Comparison of ENCODE assay signal across 15 cellular contexts in genomic region chr12:116483959-116484699, GRCh38.
DNase-seq lines count a peak whose midpoint lies in the region; ATAC-seq, FAIRE-seq and TF ChIP-seq lines count a peak whose summit lies in the region.
"Had no signal": no experiment of that assay in that cellular context is flagged by ENCODE, and none has a peak within 500 bp of the region (broad histone marks: within the 10 kb centered on the region; RNA-seq: fewer than 3 reads in every experiment).

No MANE protein-coding gene starts in this region.

- H4K20me1 ChIP-seq in K562 (replicated peaks; ENCODE audit: control insufficient read depth, insufficient read depth, low read length) = no peaks in the 10 kb centered on the region
- H4K20me1 ChIP-seq: BLaER1 had no signal

- H3K9ac ChIP-seq in K562 (ENCODE audit: insufficient read depth in 1 of 2, low read depth in 2 of 2, low read length in 2 of 2) = no peak overlapping the region
- H3K9ac ChIP-seq: BLaER1 had no signal

- H3K4me1 ChIP-seq in heart right ventricle (peaks cover 0 to 9% (median 0%) of the 10 kb centered on the region in 9 donors), K562 (replicated peaks in 1 of 2; ENCODE audit: control insufficient read depth in 2 of 2, insufficient read depth in 2 of 2, low read length in 2 of 2) (peaks cover 0 to 7% of the 10 kb centered on the region in 2 experiments; a peak in 1 of 5 replicates)
- H3K4me1 ChIP-seq: BLaER1 had no signal

- peaks cover 17% of the 10 kb centered on the region for H3K9me3 Mint-ChIP-seq in nephron
- H3K9me3 Mint-ChIP-seq in naive thymus-derived CD8-positive, alpha-beta T cell = peaks cover 0 to 21% (median 12%) of the 10 kb centered on the region in 9 donors

- intact Hi-C loops in left ventricle myocardium superior (cut with micrococcal nuclease) = no loop called here
- intact Hi-C loops in heart right ventricle (cut with DNase I) = no loop called here
- intact Hi-C loops in K562 (cut with micrococcal nuclease) = no loop called here

- TF ChIP-seq EP300 in K562 (IDR thresholded peaks at IDR 0.05; ENCODE audit: low read length) = no peak

- no peak for FAIRE-seq in K562 (lab: Jason Lieb, UNC)
- FAIRE-seq: RCC 7860 had no signal

- H3K27ac Mint-ChIP-seq in nephron = peak overlapping the region in 2 of 3 experiments; percentile 9 to 45
- H3K27ac Mint-ChIP-seq in naive thymus-derived CD8-positive, alpha-beta T cell = no peak overlapping the region
- H3K27ac Mint-ChIP-seq: CD8-positive, alpha-beta memory T cell; GM23338 had no signal

- BruUV-seq in K562 (replicated peaks; lab: Mats Ljungman, UMichigan) = no TSS peak

- TF ChIP-seq CTCF in heart right ventricle (IDR thresholded peaks at IDR 0.05) = no peak
- TF ChIP-seq CTCF in K562 (IDR thresholded peaks at IDR 0.05 in 2 of 3, conservative IDR thresholded peaks at IDR 0.05 in 1 of 3; ENCODE audit: insufficient read depth in 2 of 3, low read depth in 1 of 3, low read length in 3 of 3) = no peak
- no peak for TF ChIP-seq CTCF in nephron (IDR thresholded peaks at IDR 0.05; ENCODE audit: unreplicated experiment in 3 of 3)

- H3K27me3 ChIP-seq in heart right ventricle (peaks cover 0 to 17% (median 0%) of the 10 kb centered on the region in 7 donors), K562 (ENCODE audit: control insufficient read depth in 2 of 2, insufficient read depth in 2 of 2, low read length in 2 of 2) (no peaks in the 10 kb centered on the region)
- H3K27me3 ChIP-seq: BLaER1 had no signal

- peak; percentile 57 for ATAC-seq in left ventricle myocardium superior
- no peak for ATAC-seq in heart right ventricle
- ATAC-seq in K562 = no peak
- no peak for ATAC-seq in naive thymus-derived CD8-positive, alpha-beta T cell
- no peak for ATAC-seq in GM19467 (IDR thresholded peaks at IDR 0.05; ENCODE audit: unreplicated experiment)
- ATAC-seq in HG03159 (IDR thresholded peaks at IDR 0.05; ENCODE audit: unreplicated experiment) = no peak
- ATAC-seq: GM23338 had no signal

- H3K9me1 ChIP-seq in K562 (ENCODE audit: control insufficient read depth, insufficient read depth, low read length) = no peaks in the 10 kb centered on the region

- H2AFZ ChIP-seq in K562 (ENCODE audit: low read depth, low read length) = no peak overlapping the region
- H2AFZ ChIP-seq: GM23338 had no signal

- CTCF ChIA-PET in K562 (lab: Yijun Ruan, JAX; ENCODE audit: low intra/inter-chr PET ratio) = no interaction called here

- H3K4me3 ChIP-seq in heart right ventricle (no peak overlapping the region), K562 (no peak overlapping the region)
- H3K4me3 ChIP-seq: BLaER1, GM23338 had no signal

- in situ Hi-C loops in K562 (cut with MboI) = no loop called here

- DNase-seq in left ventricle myocardium superior (peak; percentile 62), heart right ventricle (no peak), K562 (ENCODE audit: extremely low read depth in 1 of 4, low spot score in 3 of 4) (peak in 2 of 4 experiments; percentile 20 to 27)
- DNase-seq in naive thymus-derived CD8-positive, alpha-beta T cell = no peak
- DNase-seq: CD8-positive, alpha-beta memory T cell; NCI-H2107; NCI-H446; NCI-H774; SIG-M5 had no signal

- H3K4me2 ChIP-seq in K562 (ENCODE audit: insufficient read depth, low read length) = no peak overlapping the region
- H3K4me2 ChIP-seq: BLaER1, GM23338 had no signal

- H3K9me3 ChIP-seq in heart right ventricle (peaks cover 0 to 21% (median 4%) of the 10 kb centered on the region in 11 donors), K562 (replicated peaks; ENCODE audit: control insufficient read depth, insufficient read depth, low read depth, low read length) (no peaks in the 10 kb centered on the region)

- peaks cover 17% of the 10 kb centered on the region for H3K4me1 Mint-ChIP-seq in nephron
- peaks cover 6 to 15% (median 13%) of the 10 kb centered on the region in 4 donors for H3K4me1 Mint-ChIP-seq in naive thymus-derived CD8-positive, alpha-beta T cell

- no peaks in the 10 kb centered on the region for H3K79me2 ChIP-seq in K562 (ENCODE audit: control insufficient read depth, insufficient read depth, low read length)

- peaks cover 27% of the 10 kb centered on the region for H3K27me3 Mint-ChIP-seq in nephron (ENCODE audit: low read depth)
- H3K27me3 Mint-ChIP-seq in naive thymus-derived CD8-positive, alpha-beta T cell = peaks cover 0 to 2% (median 0%) of the 10 kb centered on the region in 5 donors

- H3K36me3 Mint-ChIP-seq in nephron (ENCODE audit: low read depth) = peaks cover 10% of the 10 kb centered on the region
- H3K36me3 Mint-ChIP-seq in naive thymus-derived CD8-positive, alpha-beta T cell = peaks cover 0 to 14% (median 4%) of the 10 kb centered on the region in 3 donors

- no peak overlapping the region for H3K4me3 Mint-ChIP-seq in nephron
- no peak overlapping the region for H3K4me3 Mint-ChIP-seq in naive thymus-derived CD8-positive, alpha-beta T cell
- H3K4me3 Mint-ChIP-seq: GM23338 had no signal

- POLR2A ChIA-PET in K562 (lab: Yijun Ruan, JAX) = no interaction called here
- POLR2A ChIA-PET in naive thymus-derived CD8-positive, alpha-beta T cell (lab: Charles Lee) = no interaction called here

- no peak for TF ChIP-seq RAD21 in K562 (CRISPR knock-in tag; conservative IDR thresholded peaks at IDR 0.05 in 1 of 2, IDR thresholded peaks at IDR 0.05 in 1 of 2)

- H3K36me3 ChIP-seq in heart right ventricle (no peaks in the 10 kb centered on the region), K562 (ENCODE audit: control insufficient read depth, insufficient read depth, low read length) (no peaks in the 10 kb centered on the region)
- H3K36me3 ChIP-seq: BLaER1 had no signal

- 62 to 65% methylated on average over 18 of the region's 18 CpGs for WGBS in heart right ventricle, 2 donors
- WGBS in K562 (ENCODE audit: insufficient coverage, low coverage, missing lambda C conversion rate) = 55% methylated on average over 15 of the region's 18 CpGs

- TF ChIP-seq POLR2A in K562 (conservative IDR thresholded peaks at IDR 0.05) = no peak

- H3K27ac ChIP-seq in heart right ventricle (no peak overlapping the region), K562 (ENCODE audit: extremely low read depth, low read depth, low read length) (no peak overlapping the region)
- H3K27ac ChIP-seq: BLaER1 had no signal

TF ChIP-seq in K562, 482 proteins besides CTCF, POLR2A, EP300 and RAD21:
- TF ChIP-seq ZBTB2 (IDR thresholded peaks at IDR 0.05) = no peak
- peak; percentile 40; the same call in 1 of the 2 replicates for TF ChIP-seq BCOR (IDR thresholded peaks at IDR 0.05)
- 0 out of 4 replicates have a peak, but pooled peaks of 1 of the 2 experiments have one; percentile 35 for TF ChIP-seq RCOR1 (IDR thresholded peaks at IDR 0.05; ENCODE audit: borderline replicate concordance in 1 of 2, low read depth in 2 of 2, low read length in 2 of 2)
- peak; percentile 85 for TF ChIP-seq ADNP (tag; IDR thresholded peaks at IDR 0.05)
- TF ChIP-seq RBM25 (IDR thresholded peaks at IDR 0.05; ENCODE audit: low read depth, low read length, severe bottlenecking) = peak; percentile 65

Comparison
In these comparisons a context has a peak if more than half of its experiments do, and no peak if none do; other contexts are left out.
1. H3K27ac Mint-ChIP-seq: peak in nephron (2 of 3); none in naive thymus-derived CD8-positive, alpha-beta T cell (0 of 10).